In the genomic region with DNA sequence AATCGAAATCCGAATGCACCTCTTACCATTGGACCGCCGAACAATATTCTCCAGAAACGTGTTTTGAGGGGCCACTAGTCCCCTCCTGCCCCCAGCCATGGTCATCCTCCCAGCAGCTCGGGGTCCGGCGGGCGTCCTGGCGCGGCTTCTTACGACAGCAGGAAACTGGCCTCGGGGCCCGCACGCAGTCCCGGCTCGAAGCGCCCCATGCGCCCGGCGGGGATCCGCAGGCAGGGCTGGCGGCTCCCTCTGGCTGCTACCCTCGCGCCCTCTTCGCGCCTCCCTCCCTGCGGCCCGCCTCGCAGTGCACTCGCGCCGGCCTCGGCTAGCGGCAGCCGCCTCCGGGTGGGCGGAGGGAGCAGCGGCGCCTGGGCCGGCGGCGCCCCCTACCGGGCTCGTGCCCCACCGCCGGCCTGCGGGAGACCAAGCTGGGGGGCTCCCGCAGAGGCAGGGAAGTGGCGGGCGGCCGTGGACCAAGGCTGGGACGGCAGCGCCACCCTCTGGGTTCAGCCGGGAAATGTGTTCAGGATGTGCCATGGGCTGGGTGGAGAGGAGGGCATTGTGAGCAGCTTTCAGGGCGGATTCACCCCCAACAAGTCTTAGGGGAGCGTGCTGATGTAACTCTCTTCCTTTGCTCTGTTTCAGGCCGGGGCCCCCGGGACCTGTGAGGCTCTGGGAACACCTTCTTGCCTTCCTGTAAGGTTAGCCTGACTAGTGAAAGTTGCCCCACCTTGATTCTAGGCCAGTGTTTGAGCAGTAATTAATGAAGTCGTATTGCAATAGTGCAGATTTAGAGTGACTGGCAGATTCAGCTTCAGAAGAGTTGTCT, we compare ENCODE assay signal across 1 cellular context.
TF ChIP-seq lines count a peak whose summit lies in the region.

A gene with protein sequence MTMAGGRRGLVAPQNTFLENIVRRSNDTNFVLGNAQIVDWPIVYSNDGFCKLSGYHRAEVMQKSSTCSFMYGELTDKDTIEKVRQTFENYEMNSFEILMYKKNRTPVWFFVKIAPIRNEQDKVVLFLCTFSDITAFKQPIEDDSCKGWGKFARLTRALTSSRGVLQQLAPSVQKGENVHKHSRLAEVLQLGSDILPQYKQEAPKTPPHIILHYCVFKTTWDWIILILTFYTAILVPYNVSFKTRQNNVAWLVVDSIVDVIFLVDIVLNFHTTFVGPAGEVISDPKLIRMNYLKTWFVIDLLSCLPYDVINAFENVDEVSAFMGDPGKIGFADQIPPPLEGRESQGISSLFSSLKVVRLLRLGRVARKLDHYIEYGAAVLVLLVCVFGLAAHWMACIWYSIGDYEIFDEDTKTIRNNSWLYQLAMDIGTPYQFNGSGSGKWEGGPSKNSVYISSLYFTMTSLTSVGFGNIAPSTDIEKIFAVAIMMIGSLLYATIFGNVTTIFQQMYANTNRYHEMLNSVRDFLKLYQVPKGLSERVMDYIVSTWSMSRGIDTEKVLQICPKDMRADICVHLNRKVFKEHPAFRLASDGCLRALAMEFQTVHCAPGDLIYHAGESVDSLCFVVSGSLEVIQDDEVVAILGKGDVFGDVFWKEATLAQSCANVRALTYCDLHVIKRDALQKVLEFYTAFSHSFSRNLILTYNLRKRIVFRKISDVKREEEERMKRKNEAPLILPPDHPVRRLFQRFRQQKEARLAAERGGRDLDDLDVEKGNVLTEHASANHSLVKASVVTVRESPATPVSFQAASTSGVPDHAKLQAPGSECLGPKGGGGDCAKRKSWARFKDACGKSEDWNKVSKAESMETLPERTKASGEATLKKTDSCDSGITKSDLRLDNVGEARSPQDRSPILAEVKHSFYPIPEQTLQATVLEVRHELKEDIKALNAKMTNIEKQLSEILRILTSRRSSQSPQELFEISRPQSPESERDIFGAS (minus strand): TSS at position 308 of the 829 bp plus-strand sequence. CDS start 203 bp downstream, at position 105.

TF ChIP-seq in H1, 55 proteins besides CTCF, POLR2A, EP300 and RAD21:
- TF ChIP-seq HDAC2 (IDR thresholded peaks at IDR 0.05; ENCODE audit: borderline replicate concordance in 1 of 2, low read depth in 2 of 2, low read length in 2 of 2) (peak in 1 of 2 experiments; percentile 94), RFX5 (IDR thresholded peaks at IDR 0.05; ENCODE audit: borderline replicate concordance, low read depth, low read length) (no peak), ASH2L (IDR thresholded peaks at IDR 0.05; ENCODE audit: low read length) (peak; percentile 79), TAF1 (IDR thresholded peaks at IDR 0.05; ENCODE audit: low read depth, low read length) (peak; percentile 41; the same call in 1 of the 2 replicates), RXRA (IDR thresholded peaks at IDR 0.05; ENCODE audit: insufficient read depth, low read depth, low read length) (0 out of 2 replicates have a peak, but pooled peaks have one; percentile 63), CTBP2 (IDR thresholded peaks at IDR 0.05; ENCODE audit: borderline replicate concordance, insufficient read depth, insufficient read length, low read length) (peak; percentile 75), SP4 (IDR thresholded peaks at IDR 0.05; ENCODE audit: low read length) (0 out of 2 replicates have a peak, but pooled peaks have one; percentile 37), EGR1 (IDR thresholded peaks at IDR 0.05; ENCODE audit: borderline replicate concordance, low read depth, low read length) (peak; percentile 81; the same call in 1 of the 2 replicates), JUND (IDR thresholded peaks at IDR 0.05; ENCODE audit: low read length) (peak; percentile 36; the same call in 1 of the 2 replicates), CBX5 (IDR thresholded peaks at IDR 0.05; ENCODE audit: low read depth, low read length) (no peak), SRF (IDR thresholded peaks at IDR 0.05; ENCODE audit: low read depth, low read length) (0 out of 2 replicates have a peak, but pooled peaks have one; percentile 10), MAFK (IDR thresholded peaks at IDR 0.05; ENCODE audit: low read depth, low read length) (peak; percentile 2; the same call in 1 of the 2 replicates), TAF7 (optimal IDR thresholded peaks at IDR 0.05; ENCODE audit: borderline replicate concordance, low read depth, low read length) (peak; percentile 92), KDM4A (IDR thresholded peaks at IDR 0.05; ENCODE audit: low read depth, low read length, severe bottlenecking) (peak; percentile 95), NANOG (IDR thresholded peaks at IDR 0.05; ENCODE audit: insufficient read depth, low read depth, low read length, poor library complexity, severe bottlenecking) (no peak), PHF8 (conservative IDR thresholded peaks at IDR 0.05; ENCODE audit: low read depth, low read length) (no peak), TEAD4 (IDR thresholded peaks at IDR 0.05; ENCODE audit: low read depth, low read length) (peak; percentile 1; the same call in 1 of the 2 replicates), YY1 (IDR thresholded peaks at IDR 0.05; ENCODE audit: low read depth, low read length) (peak; percentile 60; the same call in 1 of the 2 replicates), SIN3A (conservative IDR thresholded peaks at IDR 0.05 in 1 of 2, IDR thresholded peaks at IDR 0.05 in 1 of 2; ENCODE audit: low read depth in 1 of 2, low read length in 2 of 2) (peak in 1 of 2 experiments; percentile 40; a peak in 1 of 4 replicates), CREB1 (IDR thresholded peaks at IDR 0.05) (0 out of 2 replicates have a peak, but pooled peaks have one; percentile 15), GTF2F1 (IDR thresholded peaks at IDR 0.05; ENCODE audit: borderline replicate concordance, low read depth, low read length) (peak; percentile 18; the same call in 1 of the 2 replicates), CHD1 (IDR thresholded peaks at IDR 0.05; ENCODE audit: low read depth, low read length) (no peak)
- TF ChIP-seq, protein P1, sequence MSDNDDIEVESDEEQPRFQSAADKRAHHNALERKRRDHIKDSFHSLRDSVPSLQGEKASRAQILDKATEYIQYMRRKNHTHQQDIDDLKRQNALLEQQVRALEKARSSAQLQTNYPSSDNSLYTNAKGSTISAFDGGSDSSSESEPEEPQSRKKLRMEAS (IDR thresholded peaks at IDR 0.05), result peak; percentile 89
- TF ChIP-seq, protein P2, sequence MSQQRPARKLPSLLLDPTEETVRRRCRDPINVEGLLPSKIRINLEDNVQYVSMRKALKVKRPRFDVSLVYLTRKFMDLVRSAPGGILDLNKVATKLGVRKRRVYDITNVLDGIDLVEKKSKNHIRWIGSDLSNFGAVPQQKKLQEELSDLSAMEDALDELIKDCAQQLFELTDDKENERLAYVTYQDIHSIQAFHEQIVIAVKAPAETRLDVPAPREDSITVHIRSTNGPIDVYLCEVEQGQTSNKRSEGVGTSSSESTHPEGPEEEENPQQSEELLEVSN (IDR thresholded peaks at IDR 0.05), result peak; percentile 92
